ENCODE assay signal across 25 cellular contexts in the genomic region with DNA sequence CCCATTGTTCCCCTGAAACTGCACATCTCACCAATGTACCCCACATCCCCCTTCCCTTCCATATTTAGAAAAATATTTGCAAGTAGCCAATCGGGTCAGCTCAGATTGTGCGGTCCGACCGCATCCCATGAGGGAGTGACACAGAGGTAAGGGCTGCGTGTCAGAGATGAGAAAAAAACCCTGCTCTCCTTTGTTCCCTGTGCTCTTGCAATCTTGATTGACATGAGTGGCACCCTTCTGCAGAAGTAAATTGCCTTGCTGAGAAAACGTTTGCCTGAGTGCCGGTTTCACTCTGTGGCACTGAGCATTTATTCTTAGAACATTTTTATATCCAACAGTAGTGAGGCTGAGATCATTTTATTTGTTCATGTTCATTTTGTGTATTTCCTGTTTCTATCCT.
"Had no signal": no experiment of that assay in that cellular context is flagged by ENCODE, and none has a peak within 500 bp of the region (broad histone marks: within the 10 kb centered on the region; RNA-seq: fewer than 3 reads in every experiment).

No MANE protein-coding gene starts in this region.

- H3K27me3 ChIP-seq: dorsolateral prefrontal cortex, esophagus squamous epithelium, gastroesophageal sphincter, neutrophil, sigmoid colon, stomach, transverse colon had no signal

- DNase-seq: dorsolateral prefrontal cortex; effector memory CD4-positive, alpha-beta T cell; esophagus squamous epithelium; foreskin fibroblast; glutamatergic neuron; immature natural killer cell; kidney; left cardiac atrium; left ventricle myocardium inferior; lower lobe of right lung; midbrain; posterior cingulate gyrus; sigmoid colon; stimulated activated CD4-positive, alpha-beta T cell treated with anti-CD3 and anti-CD28 coated beads, Interleukin-12 subunit alpha, Interleukin-12 subunit beta, amount 100 ng/mL, for 4 hours; stimulated activated naive CD4-positive, alpha-beta T cell; stomach; substantia nigra; transverse colon had no signal

- H3K4me1 ChIP-seq: esophagus squamous epithelium, gastroesophageal sphincter, left ventricle myocardium inferior, lower lobe of right lung, sigmoid colon, stomach, transverse colon had no signal

- FAIRE-seq: kidney had no signal

- H3K27ac Mint-ChIP-seq: immature natural killer cell; memory B cell; natural killer cell treated with Interleukin-12 subunit alpha and Interleukin-12 subunit beta and Interleukin-15 and Interleukin-18, amount 100 ng/mL, for 72 hours had no signal

- H3K4me3 Mint-ChIP-seq: immature natural killer cell; memory B cell; natural killer cell treated with Interleukin-12 subunit alpha and Interleukin-12 subunit beta and Interleukin-15 and Interleukin-18, amount 100 ng/mL, for 72 hours had no signal

- ATAC-seq: gastroesophageal sphincter; left cardiac atrium; lower lobe of right lung; natural killer cell treated with Interleukin-12 subunit alpha and Interleukin-12 subunit beta and Interleukin-15 and Interleukin-18, amount 100 ng/mL, for 72 hours had no signal

- H3K4me1 Mint-ChIP-seq: immature natural killer cell, memory B cell had no signal

- H3K4me3 ChIP-seq: coronary artery, dorsolateral prefrontal cortex, esophagus squamous epithelium, gastroesophageal sphincter, left ventricle myocardium inferior, lower lobe of right lung, sigmoid colon, skin epidermis, stomach, thoracic aorta, transverse colon had no signal

- H3K27ac ChIP-seq: coronary artery, dorsolateral prefrontal cortex, esophagus squamous epithelium, gastroesophageal sphincter, left ventricle myocardium inferior, lower lobe of right lung, neutrophil, sigmoid colon, skin epidermis, stomach, thoracic aorta, transverse colon had no signal

- H3K36me3 ChIP-seq: esophagus squamous epithelium, gastroesophageal sphincter, left ventricle myocardium inferior, lower lobe of right lung, neutrophil, sigmoid colon, stomach, thoracic aorta, transverse colon had no signal

- H3K27me3 Mint-ChIP-seq: memory B cell; natural killer cell treated with Interleukin-12 subunit alpha and Interleukin-12 subunit beta and Interleukin-15 and Interleukin-18, amount 100 ng/mL, for 72 hours had no signal
